In the genomic region with DNA sequence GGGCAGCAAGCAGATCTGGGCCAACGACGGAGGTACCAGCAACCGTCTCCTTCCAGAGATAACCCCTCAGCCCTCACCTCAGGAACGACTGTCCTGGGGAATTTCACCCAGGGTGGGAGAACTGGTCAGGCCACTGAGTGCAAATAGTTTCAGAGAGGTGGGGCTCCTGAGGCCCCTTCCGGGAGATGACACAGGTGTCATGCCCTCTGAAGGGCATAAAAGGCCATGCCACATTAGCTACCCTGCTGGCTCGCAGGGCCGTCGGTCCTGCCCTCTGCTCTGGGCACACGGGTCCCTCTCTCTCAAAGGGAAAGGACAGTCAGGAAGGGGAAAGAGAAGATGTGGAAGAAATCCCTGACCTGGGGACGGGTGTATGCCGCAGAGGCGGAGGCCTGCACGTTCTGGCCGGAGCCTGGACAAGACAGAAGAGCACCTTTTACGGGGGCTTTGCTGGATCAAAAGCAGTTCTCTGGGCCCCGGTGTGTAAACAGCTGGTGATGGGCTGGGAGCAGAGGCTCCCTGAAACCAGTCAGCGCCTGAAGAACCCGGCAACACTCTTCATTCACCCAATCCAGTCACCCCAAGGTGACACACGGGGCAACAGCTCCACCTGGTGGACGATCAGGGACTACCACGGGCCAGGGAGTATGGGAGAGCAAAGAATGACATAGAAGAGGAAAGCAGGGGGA, we compare ENCODE assay signal across 1 cellular context.
TF ChIP-seq lines count a peak whose summit lies in the region.

No MANE protein-coding gene starts in this region.

TF ChIP-seq in GM12878, 131 proteins besides CTCF, POLR2A, EP300 and RAD21 (continued from another document):
- TF ChIP-seq KLF5 (IDR thresholded peaks at IDR 0.05; ENCODE audit: partially characterized antibody) = no peak
- no peak for TF ChIP-seq CEBPB (IDR thresholded peaks at IDR 0.05; ENCODE audit: borderline replicate concordance in 1 of 2, low read depth in 2 of 2, low read length in 2 of 2)
